Comparison of ENCODE assay signal across 8 cellular contexts in the genomic region with DNA sequence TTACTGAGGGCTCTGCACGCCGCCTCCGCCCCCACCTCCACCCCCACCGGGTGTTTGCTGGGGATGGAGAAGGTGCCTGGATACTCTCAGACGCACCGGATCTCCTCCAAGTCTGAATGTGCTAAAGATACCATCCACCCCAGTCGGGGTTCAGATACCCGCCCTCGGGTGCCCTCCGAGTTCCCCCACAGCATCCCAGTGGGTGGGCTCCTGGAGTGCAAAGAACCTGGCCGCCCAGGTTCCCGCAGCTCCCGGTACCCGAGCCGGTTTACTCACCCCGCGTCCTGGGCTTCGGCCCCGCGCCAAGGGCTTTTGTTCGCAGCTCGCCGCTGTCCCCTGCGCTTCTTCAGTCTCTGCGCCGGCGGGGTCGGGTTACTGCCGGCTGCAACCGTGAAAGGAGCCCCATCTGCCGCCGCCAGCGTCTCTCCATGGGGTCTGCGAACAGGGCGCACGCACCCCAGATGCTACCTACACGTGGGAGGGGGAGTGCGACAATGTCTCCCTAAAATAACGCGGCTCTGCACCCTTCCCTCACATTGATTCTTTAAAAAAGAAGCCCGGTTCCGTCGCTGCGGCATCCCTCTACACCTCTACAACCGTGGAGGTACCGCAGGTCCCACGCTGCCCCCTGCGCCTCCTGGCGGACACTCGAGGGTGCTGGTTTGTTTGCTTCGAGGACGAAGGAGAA. TPM values are rescaled to one million over a fixed set of nuclear protein-coding genes. Genes with fewer than 3 reads are reported as not detected.
A peak's percentile ranks its signal among the peaks of the same experiment; 100 is the strongest.
DNase-seq lines count a peak whose midpoint lies in the region; ATAC-seq and TF ChIP-seq lines count a peak whose summit lies in the region.

A gene (minus strand): TSS at position 606 of the 688 bp plus-strand sequence. CDS start 1,249 bp downstream, outside the sequence.

- H3K27me3 ChIP-seq in SJSA1 (replicated peaks) (peaks cover 59% of the 10 kb centered on the region), cardiac muscle cell (peaks cover 83% of the 10 kb centered on the region), prostate gland (replicated peaks; ENCODE audit: insufficient read depth) (peaks cover 19% of the 10 kb centered on the region), uterus (peaks cover 18 to 25% of the 10 kb centered on the region in 2 donors)

- CTCF ChIA-PET in activated naive CD4-positive, alpha-beta T cell treated with anti-CD3 and anti-CD28 coated beads, Interleukin-2, amount 10 ng/mL, durations not matched to agents 7 days and 5 days (lab: Charles Lee), result interaction anchor here (0.6 to 4.9 kb wide), 17 partner anchors 11 to 1448 kb away, joined by 3 to 29 read pairs (median 4); no protein-coding TSS in a partner anchor

- peak; percentile 76 for TF ChIP-seq RAD21 in Ishikawa (IDR thresholded peaks at IDR 0.05; ENCODE audit: low read depth)

- no peak for ATAC-seq in GM18519 (IDR thresholded peaks at IDR 0.05; ENCODE audit: low FRiP score, unreplicated experiment)

- TF ChIP-seq EP300 in Ishikawa (IDR thresholded peaks at IDR 0.05; ENCODE audit: borderline replicate concordance), result no peak

- TF ChIP-seq POLR2A in prostate gland (IDR thresholded peaks at IDR 0.05) (no peak), uterus (IDR thresholded peaks at IDR 0.05) (no peak)

- WGBS in prostate gland, result under 1% methylated on average over 52 of the region's 52 CpGs

- H3K9me3 ChIP-seq in SJSA1 (replicated peaks) (peaks cover 5% of the 10 kb centered on the region; the same call in 1 of the 2 replicates), cardiac muscle cell (ENCODE audit: low read depth) (no peaks in the 10 kb centered on the region), prostate gland (no peaks in the 10 kb centered on the region), uterus (no peaks in the 10 kb centered on the region)

- H3K4me1 Mint-ChIP-seq in activated naive CD4-positive, alpha-beta T cell treated with anti-CD3 and anti-CD28 coated beads, Interleukin-2, amount 10 ng/mL, durations not matched to agents 7 days and 5 days, result peaks cover 15% of the 10 kb centered on the region

- H3K4me1 ChIP-seq in SJSA1 (replicated peaks) (peaks cover 25% of the 10 kb centered on the region), cardiac muscle cell (ENCODE audit: low read depth) (no peaks in the 10 kb centered on the region), prostate gland (replicated peaks) (peaks cover 15% of the 10 kb centered on the region), uterus (peaks cover 0 to 18% of the 10 kb centered on the region in 2 donors)

- H3K27ac ChIP-seq in SJSA1, result no peak within 1 kb of the TSS
- H3K27ac ChIP-seq in cardiac muscle cell, result no peak within 1 kb of the TSS
- H3K27ac ChIP-seq in prostate gland, result no peak within 1 kb of the TSS
- no peak within 1 kb of the TSS for H3K27ac ChIP-seq in uterus

- peak within 1 kb of the TSS; percentile 38 for H3K27ac Mint-ChIP-seq in activated naive CD4-positive, alpha-beta T cell treated with anti-CD3 and anti-CD28 coated beads, Interleukin-2, amount 10 ng/mL, durations not matched to agents 7 days and 5 days

- no peaks in the 10 kb centered on the region for H3K9me3 Mint-ChIP-seq in activated naive CD4-positive, alpha-beta T cell treated with anti-CD3 and anti-CD28 coated beads, Interleukin-2, amount 10 ng/mL, durations not matched to agents 7 days and 5 days

- H3K4me3 ChIP-seq in SJSA1 (no peak within 1 kb of the TSS), cardiac muscle cell (peak within 1 kb of the TSS; percentile 27), prostate gland (no peak within 1 kb of the TSS), uterus (peak within 1 kb of the TSS; percentile 17 to 26)

- DNase-seq in DMS114 treated with DMSO at 0.1 percent for 48 hours (lab: John Stamatoyannopoulos, UW; ENCODE audit: unreplicated experiment) (peak; percentile 9), SJSA1 (ENCODE audit: low read depth in 1 of 2, low spot score in 2 of 2) (peak; percentile 34 to 58), cardiac muscle cell (ENCODE audit: low read depth in 1 of 2, low spot score in 1 of 2) (peak; percentile 67 to 78), prostate gland (ENCODE audit: low spot score) (peak; percentile 43), uterus (peak in 1 of 2 donors; percentile 40)
- DNase-seq in activated naive CD4-positive, alpha-beta T cell treated with anti-CD3 and anti-CD28 coated beads, Interleukin-2, amount 10 ng/mL, durations not matched to agents 7 days and 5 days, result peak; percentile 82

- intact Hi-C loops in prostate gland (cut with DNase I), result loop anchor here (10.0 kb wide), 1 partner anchor 330 kb away; no protein-coding TSS in a partner anchor
- intact Hi-C loops in uterus (cut with DNase I; ENCODE audit: low total_unique reads), result no loop called here

- no peaks in the 10 kb centered on the region for H3K36me3 Mint-ChIP-seq in activated naive CD4-positive, alpha-beta T cell treated with anti-CD3 and anti-CD28 coated beads, Interleukin-2, amount 10 ng/mL, durations not matched to agents 7 days and 5 days

- H3K27me3 Mint-ChIP-seq in activated naive CD4-positive, alpha-beta T cell treated with anti-CD3 and anti-CD28 coated beads, Interleukin-2, amount 10 ng/mL, durations not matched to agents 7 days and 5 days, result peaks cover 96% of the 10 kb centered on the region

- peak; percentile 99 for TF ChIP-seq CTCF in cardiac muscle cell (IDR thresholded peaks at IDR 0.05; ENCODE audit: low read depth, low read length)
- peak; percentile 64 to 74 (median 71) for TF ChIP-seq CTCF in prostate gland (IDR thresholded peaks at IDR 0.05)
- TF ChIP-seq CTCF in uterus (IDR thresholded peaks at IDR 0.05), result peak; percentile 58 to 79 (median 66)

- peak within 1 kb of the TSS; percentile 55 for H3K4me3 Mint-ChIP-seq in activated naive CD4-positive, alpha-beta T cell treated with anti-CD3 and anti-CD28 coated beads, Interleukin-2, amount 10 ng/mL, durations not matched to agents 7 days and 5 days

- H3K36me3 ChIP-seq in SJSA1, result no peaks in the 10 kb centered on the region
- no peaks in the 10 kb centered on the region for H3K36me3 ChIP-seq in cardiac muscle cell
- no peaks in the 10 kb centered on the region for H3K36me3 ChIP-seq in prostate gland
- H3K36me3 ChIP-seq in uterus, result no peaks in the 10 kb centered on the region

TF ChIP-seq in Ishikawa, 13 proteins besides CTCF, POLR2A, EP300 and RAD21:
- TF ChIP-seq YY1 (IDR thresholded peaks at IDR 0.05; ENCODE audit: low read depth), result no peak
- no peak for TF ChIP-seq CREB1 (IDR thresholded peaks at IDR 0.05; ENCODE audit: low read depth)
- TF ChIP-seq TCF12 (IDR thresholded peaks at IDR 0.05; ENCODE audit: low read depth), result no peak
- no peak; the same call in 1 of the 2 replicates for TF ChIP-seq ZBTB7A (IDR thresholded peaks at IDR 0.05; ENCODE audit: low read depth)
- TF ChIP-seq EGR1 (IDR thresholded peaks at IDR 0.05), result no peak
- TF ChIP-seq, protein P1, sequence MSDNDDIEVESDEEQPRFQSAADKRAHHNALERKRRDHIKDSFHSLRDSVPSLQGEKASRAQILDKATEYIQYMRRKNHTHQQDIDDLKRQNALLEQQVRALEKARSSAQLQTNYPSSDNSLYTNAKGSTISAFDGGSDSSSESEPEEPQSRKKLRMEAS (IDR thresholded peaks at IDR 0.05), result peak; percentile 72
- TF ChIP-seq FOXM1 (IDR thresholded peaks at IDR 0.05; ENCODE audit: borderline replicate concordance, low read depth), result no peak
- peak; percentile 46; the same call in 1 of the 2 replicates for TF ChIP-seq NFIC (IDR thresholded peaks at IDR 0.05)

RNA-seq across cellular contexts. Expression of the gene that starts here (rescaled TPM):
- total RNA-seq in SJSA1 (2014; rRNA removed; shearing (Covaris generic)), result not detected in 2 replicates
- 0.07 TPM in 1 of 2 replicates, not detected in the other for total RNA-seq in cardiac muscle cell
- polyA plus RNA-seq in cardiac muscle cell, result not detected in 2 replicates
- under 1 TPM in 1 of 2 donors, not detected in 1; 0.28 TPM for total RNA-seq in prostate gland
- total RNA-seq in uterus, result not detected

Comparison
In these comparisons a context has a peak if more than half of its experiments do, and no peak if none do; other contexts are left out.
1. Peak in DNase-seq in SJSA1; RNA of the gene not detected or under 1 TPM.
2. Peak in DNase-seq and H3K4me3 ChIP-seq in cardiac muscle cell; RNA of the gene not detected or under 1 TPM.
3. Peak in DNase-seq in prostate gland; RNA of the gene not detected or under 1 TPM.
4. H3K4me3 ChIP-seq: peak in uterus (2 of 2); none in SJSA1 (single experiment) and prostate gland (0 of 2).
5. Peak in every context shown above with its lines, with median percentiles within 50 percentile points of each other: CTCF ChIP-seq.